1 cellular context compared by ENCODE assay signal in genomic region chr22:20080776-20081654, GRCh38.
TF ChIP-seq lines count a peak whose summit lies in the region.

No MANE protein-coding gene starts in this region.

TF ChIP-seq in K562, 482 proteins besides CTCF, POLR2A, EP300 and RAD21 (continued from another document):
- TF ChIP-seq ZNF592 (IDR thresholded peaks at IDR 0.05) (no peak), ZNF324 (CRISPR knock-in tag; IDR thresholded peaks at IDR 0.05) (peak; percentile 55)
TF ChIP-seq in K562: peak in this region for 121.
